In genomic region chr2:99184811-99185210, GRCh38 we compare ENCODE assay signal across 18 cellular contexts. TPM values are rescaled to one million over a fixed set of nuclear protein-coding genes. Genes with fewer than 3 reads are reported as not detected.
DNase-seq lines count a peak whose midpoint lies in the region; ATAC-seq and TF ChIP-seq lines count a peak whose summit lies in the region.
"Had no signal": no experiment of that assay in that cellular context is flagged by ENCODE, and none has a peak within 500 bp of the region (broad histone marks: within the 10 kb centered on the region; RNA-seq: fewer than 3 reads in every experiment).

No MANE protein-coding gene starts in this region.

- no peaks in the 10 kb centered on the region for H3K9me3 ChIP-seq in T-helper 17 cell (ENCODE audit: control insufficient read depth, low read length, poor library complexity, severe bottlenecking)
- H3K9me3 ChIP-seq in PC-3 (ENCODE audit: low read length) = no peaks in the 10 kb centered on the region

- peaks cover 27% of the 10 kb centered on the region for H3K4me1 Mint-ChIP-seq in T-helper 17 cell

- POLR2A ChIA-PET in PC-3 (lab: Charles Lee; ENCODE audit: unreplicated experiment) = no interaction called here

- H3K79me2 ChIP-seq in PC-3 (ENCODE audit: low read length) = peaks cover 83% of the 10 kb centered on the region

- H3K4me2 ChIP-seq in PC-3 (ENCODE audit: low read length) = no peak overlapping the region

- H3K36me3 ChIP-seq in PC-3 (ENCODE audit: low read depth, low read length) = peaks cover 14% of the 10 kb centered on the region
- no peaks in the 10 kb centered on the region for H3K36me3 ChIP-seq in brain microvascular endothelial cell (replicated peaks)

- DNase-seq in COLO668 (lab: John Stamatoyannopoulos, UW; ENCODE audit: unreplicated experiment) (peak; percentile 61), T-helper 17 cell (no peak), cerebellum (ENCODE audit: low spot score) (peak; percentile 42), PC-3 (no peak), brain microvascular endothelial cell (no peak), kidney tubule cell (ENCODE audit: low spot score) (no peak)
- no peak for DNase-seq in stimulated activated CD4-positive, alpha-beta T cell treated with anti-CD3 and anti-CD28 coated beads, Interleukin-4, amount 100 ng/mL, for 1 hour
- DNase-seq: AML-193; CD4-positive, alpha-beta memory T cell; DMS 273 treated with DMSO at 0.1 percent for 48 hours; DMS53; DND-41; EL; H9 had no signal

- TF ChIP-seq CTCF in PC-3 (conservative IDR thresholded peaks at IDR 0.05; ENCODE audit: low read depth, low read length) (no peak), brain microvascular endothelial cell (IDR thresholded peaks at IDR 0.05; ENCODE audit: low read depth, low read length, missing control alignments) (no peak)

- in situ Hi-C loops in brain microvascular endothelial cell (cut with HindIII; ENCODE audit: low pct_ligation_motif_present, low sequenced_read_pairs) = no loop called here

- peaks cover 11% of the 10 kb centered on the region for H3K4me1 ChIP-seq in PC-3 (ENCODE audit: insufficient read depth, low read length)

- H3K9me2 ChIP-seq in PC-3 (replicated peaks; ENCODE audit: low read length) = no peaks in the 10 kb centered on the region

- no peaks in the 10 kb centered on the region for H3K27me3 ChIP-seq in PC-3 (ENCODE audit: low read length)
- no peaks in the 10 kb centered on the region for H3K27me3 ChIP-seq in brain microvascular endothelial cell (replicated peaks)

- intact Hi-C loops in PC-3 (cut with micrococcal nuclease) = no loop called here

- CTCF ChIA-PET in PC-3 (lab: Charles Lee) = no interaction called here

- no peak overlapping the region for H2AFZ ChIP-seq in PC-3 (ENCODE audit: low read length)

- TF ChIP-seq EP300 in Ishikawa (IDR thresholded peaks at IDR 0.05; ENCODE audit: borderline replicate concordance) = no peak

- H4K20me1 ChIP-seq in PC-3 (ENCODE audit: low read length) = no peaks in the 10 kb centered on the region

- TF ChIP-seq RAD21 in Ishikawa (IDR thresholded peaks at IDR 0.05; ENCODE audit: low read depth) = no peak

- H3K27ac Mint-ChIP-seq in T-helper 17 cell = peak overlapping the region; percentile 16
- H3K27ac Mint-ChIP-seq: H9 had no signal

- H3K36me3 Mint-ChIP-seq in T-helper 17 cell (ENCODE audit: low read depth) = peaks cover 5% of the 10 kb centered on the region
- H3K36me3 Mint-ChIP-seq: IgD-negative memory B cell had no signal

- H3K4me3 ChIP-seq in PC-3 (ENCODE audit: low read length) (no peak overlapping the region), brain microvascular endothelial cell (ENCODE audit: low read depth, low read length) (no peak overlapping the region)

- no TSS peak for BruUV-seq in PC-3 (replicated peaks; lab: Mats Ljungman, UMichigan)

- no peaks in the 10 kb centered on the region for H3F3A ChIP-seq in PC-3 (ENCODE audit: low read length, unreplicated experiment)

- H3K4me3 Mint-ChIP-seq in T-helper 17 cell = no peak overlapping the region
- H3K4me3 Mint-ChIP-seq: CD4-positive, alpha-beta memory T cell; H9 had no signal

- no peak overlapping the region for H3K27ac ChIP-seq in PC-3 (ENCODE audit: low read length)
- no peak overlapping the region for H3K27ac ChIP-seq in brain microvascular endothelial cell
- H3K27ac ChIP-seq: C4-2B had no signal

- no peaks in the 10 kb centered on the region for H3K27me3 Mint-ChIP-seq in T-helper 17 cell
- H3K27me3 Mint-ChIP-seq: CD4-positive, alpha-beta memory T cell; IgD-negative memory B cell had no signal

- ATAC-seq in T-helper 17 cell = no peak
- ATAC-seq in PC-3 = no peak
- ATAC-seq: HepG2 had no signal

- no peak overlapping the region for H3K9ac ChIP-seq in PC-3 (ENCODE audit: low read length)

TF ChIP-seq in Ishikawa, 13 proteins besides CTCF, POLR2A, EP300 and RAD21:
- TF ChIP-seq TEAD4 (IDR thresholded peaks at IDR 0.05) = no peak
- no peak for TF ChIP-seq USF1 (IDR thresholded peaks at IDR 0.05)
- 0 out of 2 replicates have a peak, but pooled peaks have one; percentile 25 for TF ChIP-seq TCF12 (IDR thresholded peaks at IDR 0.05; ENCODE audit: low read depth)

RNA-seq across cellular contexts. Expression of gene MRPL30, which starts 3.8 kb away (rescaled TPM):
- 10 to 100 TPM; 14.1 to 14.2 TPM for total RNA-seq in T-helper 17 cell
- total RNA-seq in cerebellum = 37.4 TPM
- 39.7 and 42.8 TPM in 2 replicates for total RNA-seq in PC-3 (2014; rRNA removed)

RNA-seq across cellular contexts. Expression of gene MITD1, which starts 4.0 kb away (rescaled TPM):
- total RNA-seq in T-helper 17 cell (10 to 100 TPM; 24.5 to 26.4 TPM), cerebellum (22.1 TPM), PC-3 (2014; rRNA removed) (16.7 and 19.6 TPM in 2 replicates)

RNA-seq across cellular contexts. Expression of gene LIPT1, which starts 30.0 kb away (rescaled TPM):
- total RNA-seq in T-helper 17 cell (10 to 100 TPM in 1 of 2 donors, 1 to 10 TPM in 1; 9.7 to 11.0 TPM), cerebellum (7.9 TPM), PC-3 (2014; rRNA removed) (6.7 and 8.7 TPM in 2 replicates)

RNA-seq across cellular contexts. Expression of gene TSGA10, which starts 30.1 kb away (rescaled TPM):
- total RNA-seq in T-helper 17 cell (1 to 10 TPM; 7.7 to 8.3 TPM), cerebellum (21.4 TPM), PC-3 (2014; rRNA removed) (3.6 and 8.9 TPM in 2 replicates)

RNA-seq across cellular contexts. Expression of gene C2orf15, which starts 43.3 kb away (rescaled TPM):
- total RNA-seq in T-helper 17 cell (1 to 10 TPM; 2.4 to 2.7 TPM), cerebellum (5.5 TPM), PC-3 (2014; rRNA removed) (3.3 and 4.4 TPM in 2 replicates)

Comparison
In these comparisons a context has a peak if more than half of its experiments do, and no peak if none do; other contexts are left out.
1. DNase-seq: peak in COLO668 (single experiment) and cerebellum (single experiment); none in T-helper 17 cell (0 of 3), stimulated activated CD4-positive, alpha-beta T cell treated with anti-CD3 and anti-CD28 coated beads, Interleukin-4, amount 100 ng/mL, for 1 hour (single experiment), PC-3 (single experiment), brain microvascular endothelial cell (single experiment) and kidney tubule cell (single experiment).